ENCODE assay signal across 1 cellular context in genomic region chr20:37651932-37652331, GRCh38.
TF ChIP-seq lines count a peak whose summit lies in the region.

No MANE protein-coding gene starts in this region.

TF ChIP-seq in HepG2, 621 proteins besides CTCF, POLR2A, EP300 and RAD21 (continued from another document and continues in another):
- TF ChIP-seq, protein P1, sequence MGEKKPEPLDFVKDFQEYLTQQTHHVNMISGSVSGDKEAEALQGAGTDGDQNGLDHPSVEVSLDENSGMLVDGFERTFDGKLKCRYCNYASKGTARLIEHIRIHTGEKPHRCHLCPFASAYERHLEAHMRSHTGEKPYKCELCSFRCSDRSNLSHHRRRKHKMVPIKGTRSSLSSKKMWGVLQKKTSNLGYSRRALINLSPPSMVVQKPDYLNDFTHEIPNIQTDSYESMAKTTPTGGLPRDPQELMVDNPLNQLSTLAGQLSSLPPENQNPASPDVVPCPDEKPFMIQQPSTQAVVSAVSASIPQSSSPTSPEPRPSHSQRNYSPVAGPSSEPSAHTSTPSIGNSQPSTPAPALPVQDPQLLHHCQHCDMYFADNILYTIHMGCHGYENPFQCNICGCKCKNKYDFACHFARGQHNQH (CRISPR knock-in tag; IDR thresholded peaks at IDR 0.05), result no peak
- TF ChIP-seq DNMT1 (CRISPR knock-in tag; IDR thresholded peaks at IDR 0.05), result no peak
- no peak for TF ChIP-seq CHCHD3 (CRISPR knock-in tag; IDR thresholded peaks at IDR 0.05)
- peak; percentile 49; the same call in 1 of the 2 replicates for TF ChIP-seq KDM2A (CRISPR knock-in tag; IDR thresholded peaks at IDR 0.05; ENCODE audit: borderline replicate concordance, low read depth)
- no peak for TF ChIP-seq ZNF451 (CRISPR knock-in tag; IDR thresholded peaks at IDR 0.05)
- TF ChIP-seq ZNF484 (CRISPR knock-in tag; IDR thresholded peaks at IDR 0.05; ENCODE audit: borderline replicate concordance, low read depth), result no peak
- TF ChIP-seq ZNF510 (CRISPR knock-in tag; IDR thresholded peaks at IDR 0.05; ENCODE audit: low read depth), result no peak
- no peak for TF ChIP-seq ZFYVE20 (CRISPR knock-in tag; IDR thresholded peaks at IDR 0.05; ENCODE audit: borderline replicate concordance, low read depth)
- no peak for TF ChIP-seq FOXK2 (IDR thresholded peaks at IDR 0.05)
- TF ChIP-seq ZBTB34 (CRISPR knock-in tag; IDR thresholded peaks at IDR 0.05), result no peak
- TF ChIP-seq, protein P2, sequence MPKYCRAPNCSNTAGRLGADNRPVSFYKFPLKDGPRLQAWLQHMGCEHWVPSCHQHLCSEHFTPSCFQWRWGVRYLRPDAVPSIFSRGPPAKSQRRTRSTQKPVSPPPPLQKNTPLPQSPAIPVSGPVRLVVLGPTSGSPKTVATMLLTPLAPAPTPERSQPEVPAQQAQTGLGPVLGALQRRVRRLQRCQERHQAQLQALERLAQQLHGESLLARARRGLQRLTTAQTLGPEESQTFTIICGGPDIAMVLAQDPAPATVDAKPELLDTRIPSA (CRISPR knock-in tag; IDR thresholded peaks at IDR 0.05; ENCODE audit: borderline replicate concordance), result no peak
- TF ChIP-seq NCOA2 (CRISPR knock-in tag; IDR thresholded peaks at IDR 0.05), result no peak
- TF ChIP-seq, protein P3, sequence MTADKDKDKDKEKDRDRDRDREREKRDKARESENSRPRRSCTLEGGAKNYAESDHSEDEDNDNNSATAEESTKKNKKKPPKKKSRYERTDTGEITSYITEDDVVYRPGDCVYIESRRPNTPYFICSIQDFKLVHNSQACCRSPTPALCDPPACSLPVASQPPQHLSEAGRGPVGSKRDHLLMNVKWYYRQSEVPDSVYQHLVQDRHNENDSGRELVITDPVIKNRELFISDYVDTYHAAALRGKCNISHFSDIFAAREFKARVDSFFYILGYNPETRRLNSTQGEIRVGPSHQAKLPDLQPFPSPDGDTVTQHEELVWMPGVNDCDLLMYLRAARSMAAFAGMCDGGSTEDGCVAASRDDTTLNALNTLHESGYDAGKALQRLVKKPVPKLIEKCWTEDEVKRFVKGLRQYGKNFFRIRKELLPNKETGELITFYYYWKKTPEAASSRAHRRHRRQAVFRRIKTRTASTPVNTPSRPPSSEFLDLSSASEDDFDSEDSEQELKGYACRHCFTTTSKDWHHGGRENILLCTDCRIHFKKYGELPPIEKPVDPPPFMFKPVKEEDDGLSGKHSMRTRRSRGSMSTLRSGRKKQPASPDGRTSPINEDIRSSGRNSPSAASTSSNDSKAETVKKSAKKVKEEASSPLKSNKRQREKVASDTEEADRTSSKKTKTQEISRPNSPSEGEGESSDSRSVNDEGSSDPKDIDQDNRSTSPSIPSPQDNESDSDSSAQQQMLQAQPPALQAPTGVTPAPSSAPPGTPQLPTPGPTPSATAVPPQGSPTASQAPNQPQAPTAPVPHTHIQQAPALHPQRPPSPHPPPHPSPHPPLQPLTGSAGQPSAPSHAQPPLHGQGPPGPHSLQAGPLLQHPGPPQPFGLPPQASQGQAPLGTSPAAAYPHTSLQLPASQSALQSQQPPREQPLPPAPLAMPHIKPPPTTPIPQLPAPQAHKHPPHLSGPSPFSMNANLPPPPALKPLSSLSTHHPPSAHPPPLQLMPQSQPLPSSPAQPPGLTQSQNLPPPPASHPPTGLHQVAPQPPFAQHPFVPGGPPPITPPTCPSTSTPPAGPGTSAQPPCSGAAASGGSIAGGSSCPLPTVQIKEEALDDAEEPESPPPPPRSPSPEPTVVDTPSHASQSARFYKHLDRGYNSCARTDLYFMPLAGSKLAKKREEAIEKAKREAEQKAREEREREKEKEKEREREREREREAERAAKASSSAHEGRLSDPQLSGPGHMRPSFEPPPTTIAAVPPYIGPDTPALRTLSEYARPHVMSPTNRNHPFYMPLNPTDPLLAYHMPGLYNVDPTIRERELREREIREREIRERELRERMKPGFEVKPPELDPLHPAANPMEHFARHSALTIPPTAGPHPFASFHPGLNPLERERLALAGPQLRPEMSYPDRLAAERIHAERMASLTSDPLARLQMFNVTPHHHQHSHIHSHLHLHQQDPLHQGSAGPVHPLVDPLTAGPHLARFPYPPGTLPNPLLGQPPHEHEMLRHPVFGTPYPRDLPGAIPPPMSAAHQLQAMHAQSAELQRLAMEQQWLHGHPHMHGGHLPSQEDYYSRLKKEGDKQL (CRISPR knock-in tag; IDR thresholded peaks at IDR 0.05; ENCODE audit: low read depth), result no peak
- TF ChIP-seq NFE2L1 (CRISPR knock-in tag; IDR thresholded peaks at IDR 0.05; ENCODE audit: borderline replicate concordance), result no peak
- TF ChIP-seq DR1 (CRISPR knock-in tag; IDR thresholded peaks at IDR 0.05), result no peak
- TF ChIP-seq, protein P4, sequence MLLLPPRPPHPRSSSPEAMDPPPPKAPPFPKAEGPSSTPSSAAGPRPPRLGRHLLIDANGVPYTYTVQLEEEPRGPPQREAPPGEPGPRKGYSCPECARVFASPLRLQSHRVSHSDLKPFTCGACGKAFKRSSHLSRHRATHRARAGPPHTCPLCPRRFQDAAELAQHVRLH (CRISPR knock-in tag; IDR thresholded peaks at IDR 0.05; ENCODE audit: borderline replicate concordance, low read depth), result no peak; the same call in 1 of the 2 replicates
- no peak for TF ChIP-seq NBN (conservative IDR thresholded peaks at IDR 0.05)
- TF ChIP-seq ATF4 (CRISPR knock-in tag; IDR thresholded peaks at IDR 0.05), result no peak
- no peak for TF ChIP-seq HNRNPL (IDR thresholded peaks at IDR 0.05; ENCODE audit: low read depth, low read length)
- TF ChIP-seq ZNF256 (CRISPR knock-in tag; conservative IDR thresholded peaks at IDR 0.05), result no peak
- no peak for TF ChIP-seq HDAC2 (CRISPR knock-in tag; IDR thresholded peaks at IDR 0.05)
- no peak for TF ChIP-seq THYN1 (CRISPR knock-in tag; IDR thresholded peaks at IDR 0.05; ENCODE audit: borderline replicate concordance, low read depth)
- TF ChIP-seq MXI1 (IDR thresholded peaks at IDR 0.05; ENCODE audit: borderline replicate concordance, low read depth, low read length), result no peak
- TF ChIP-seq MEF2D (CRISPR knock-in tag; IDR thresholded peaks at IDR 0.05), result no peak
- no peak for TF ChIP-seq KAT2B (IDR thresholded peaks at IDR 0.05; ENCODE audit: borderline replicate concordance, low read depth, low read length)
- TF ChIP-seq PHF20 (CRISPR knock-in tag; IDR thresholded peaks at IDR 0.05), result no peak
- no peak for TF ChIP-seq ZNF367 (CRISPR knock-in tag; IDR thresholded peaks at IDR 0.05; ENCODE audit: borderline replicate concordance)
- TF ChIP-seq, protein P5, sequence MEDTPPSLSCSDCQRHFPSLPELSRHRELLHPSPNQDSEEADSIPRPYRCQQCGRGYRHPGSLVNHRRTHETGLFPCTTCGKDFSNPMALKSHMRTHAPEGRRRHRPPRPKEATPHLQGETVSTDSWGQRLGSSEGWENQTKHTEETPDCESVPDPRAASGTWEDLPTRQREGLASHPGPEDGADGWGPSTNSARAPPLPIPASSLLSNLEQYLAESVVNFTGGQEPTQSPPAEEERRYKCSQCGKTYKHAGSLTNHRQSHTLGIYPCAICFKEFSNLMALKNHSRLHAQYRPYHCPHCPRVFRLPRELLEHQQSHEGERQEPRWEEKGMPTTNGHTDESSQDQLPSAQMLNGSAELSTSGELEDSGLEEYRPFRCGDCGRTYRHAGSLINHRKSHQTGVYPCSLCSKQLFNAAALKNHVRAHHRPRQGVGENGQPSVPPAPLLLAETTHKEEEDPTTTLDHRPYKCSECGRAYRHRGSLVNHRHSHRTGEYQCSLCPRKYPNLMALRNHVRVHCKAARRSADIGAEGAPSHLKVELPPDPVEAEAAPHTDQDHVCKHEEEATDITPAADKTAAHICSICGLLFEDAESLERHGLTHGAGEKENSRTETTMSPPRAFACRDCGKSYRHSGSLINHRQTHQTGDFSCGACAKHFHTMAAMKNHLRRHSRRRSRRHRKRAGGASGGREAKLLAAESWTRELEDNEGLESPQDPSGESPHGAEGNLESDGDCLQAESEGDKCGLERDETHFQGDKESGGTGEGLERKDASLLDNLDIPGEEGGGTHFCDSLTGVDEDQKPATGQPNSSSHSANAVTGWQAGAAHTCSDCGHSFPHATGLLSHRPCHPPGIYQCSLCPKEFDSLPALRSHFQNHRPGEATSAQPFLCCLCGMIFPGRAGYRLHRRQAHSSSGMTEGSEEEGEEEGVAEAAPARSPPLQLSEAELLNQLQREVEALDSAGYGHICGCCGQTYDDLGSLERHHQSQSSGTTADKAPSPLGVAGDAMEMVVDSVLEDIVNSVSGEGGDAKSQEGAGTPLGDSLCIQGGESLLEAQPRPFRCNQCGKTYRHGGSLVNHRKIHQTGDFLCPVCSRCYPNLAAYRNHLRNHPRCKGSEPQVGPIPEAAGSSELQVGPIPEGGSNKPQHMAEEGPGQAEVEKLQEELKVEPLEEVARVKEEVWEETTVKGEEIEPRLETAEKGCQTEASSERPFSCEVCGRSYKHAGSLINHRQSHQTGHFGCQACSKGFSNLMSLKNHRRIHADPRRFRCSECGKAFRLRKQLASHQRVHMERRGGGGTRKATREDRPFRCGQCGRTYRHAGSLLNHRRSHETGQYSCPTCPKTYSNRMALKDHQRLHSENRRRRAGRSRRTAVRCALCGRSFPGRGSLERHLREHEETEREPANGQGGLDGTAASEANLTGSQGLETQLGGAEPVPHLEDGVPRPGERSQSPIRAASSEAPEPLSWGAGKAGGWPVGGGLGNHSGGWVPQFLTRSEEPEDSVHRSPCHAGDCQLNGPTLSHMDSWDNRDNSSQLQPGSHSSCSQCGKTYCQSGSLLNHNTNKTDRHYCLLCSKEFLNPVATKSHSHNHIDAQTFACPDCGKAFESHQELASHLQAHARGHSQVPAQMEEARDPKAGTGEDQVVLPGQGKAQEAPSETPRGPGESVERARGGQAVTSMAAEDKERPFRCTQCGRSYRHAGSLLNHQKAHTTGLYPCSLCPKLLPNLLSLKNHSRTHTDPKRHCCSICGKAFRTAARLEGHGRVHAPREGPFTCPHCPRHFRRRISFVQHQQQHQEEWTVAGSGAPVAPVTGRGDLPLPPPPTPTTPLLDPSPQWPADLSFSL (CRISPR knock-in tag; IDR thresholded peaks at IDR 0.05), result no peak
- no peak for TF ChIP-seq ZBTB49 (CRISPR knock-in tag; IDR thresholded peaks at IDR 0.05; ENCODE audit: borderline replicate concordance)
- TF ChIP-seq ZNF280D (CRISPR knock-in tag; IDR thresholded peaks at IDR 0.05), result no peak
- no peak for TF ChIP-seq ZNF225 (CRISPR knock-in tag; IDR thresholded peaks at IDR 0.05)
- TF ChIP-seq ARID3A (IDR thresholded peaks at IDR 0.05; ENCODE audit: low read depth, low read length), result peak; percentile 54
- TF ChIP-seq ZSCAN30 (CRISPR knock-in tag; IDR thresholded peaks at IDR 0.05), result no peak
- no peak for TF ChIP-seq ZBTB38 (CRISPR knock-in tag; IDR thresholded peaks at IDR 0.05)
